ENCODE assay signal across 8 cellular contexts in genomic region chr11:66388746-66389386, GRCh38. TPM values are rescaled to one million over a fixed set of nuclear protein-coding genes. Genes with fewer than 3 reads are reported as not detected.
DNase-seq lines count a peak whose midpoint lies in the region; ATAC-seq lines count a peak whose summit lies in the region.

No MANE protein-coding gene starts in this region.

- ATAC-seq in stimulated activated effector memory CD8-positive, alpha-beta T cell treated with anti-CD3 and anti-CD28 coated beads, Interleukin-12 subunit alpha, Interleukin-12 subunit beta, amount 100 ng/mL, for 72 hours, result peak; percentile 80
- ATAC-seq in GM21786 (IDR thresholded peaks at IDR 0.05; ENCODE audit: unreplicated experiment), result no peak

- H3K4me3 Mint-ChIP-seq in stimulated activated effector memory CD8-positive, alpha-beta T cell treated with anti-CD3 and anti-CD28 coated beads, Interleukin-12 subunit alpha, Interleukin-12 subunit beta, amount 100 ng/mL, for 72 hours, result no peak overlapping the region

- peaks cover 6% of the 10 kb centered on the region for H3K4me1 Mint-ChIP-seq in stimulated activated effector memory CD8-positive, alpha-beta T cell treated with anti-CD3 and anti-CD28 coated beads, Interleukin-12 subunit alpha, Interleukin-12 subunit beta, amount 100 ng/mL, for 72 hours

- no peaks in the 10 kb centered on the region for H3K9me3 Mint-ChIP-seq in stimulated activated effector memory CD8-positive, alpha-beta T cell treated with anti-CD3 and anti-CD28 coated beads, Interleukin-12 subunit alpha, Interleukin-12 subunit beta, amount 100 ng/mL, for 72 hours

- no peaks in the 10 kb centered on the region for H3K36me3 Mint-ChIP-seq in stimulated activated effector memory CD8-positive, alpha-beta T cell treated with anti-CD3 and anti-CD28 coated beads, Interleukin-12 subunit alpha, Interleukin-12 subunit beta, amount 100 ng/mL, for 72 hours

- DNase-seq in Ammon's horn (ENCODE audit: low spot score) (peak; percentile 71), HCEC 1CT (peak; percentile 57), NCI-H748 (lab: John Stamatoyannopoulos, UW; ENCODE audit: unreplicated experiment) (peak; percentile 82), mucosa of gallbladder (ENCODE audit: low spot score) (peak; percentile 75)
- DNase-seq in activated CD4-positive, alpha-beta T cell treated with anti-CD3 and anti-CD28 coated beads, Interleukin-2, amount 50 U/mL, for 1 hour, result peak; percentile 70
- DNase-seq in effector CD8-positive, alpha-beta T cell (lab: John Stamatoyannopoulos, UW), result peak; percentile 48
- peak; percentile 57 to 76 for DNase-seq in stimulated activated effector memory CD8-positive, alpha-beta T cell treated with anti-CD3 and anti-CD28 coated beads, Interleukin-12 subunit alpha, Interleukin-12 subunit beta, amount 100 ng/mL, for 72 hours (ENCODE audit: low spot score in 2 of 2)

- H3K27ac Mint-ChIP-seq in stimulated activated effector memory CD8-positive, alpha-beta T cell treated with anti-CD3 and anti-CD28 coated beads, Interleukin-12 subunit alpha, Interleukin-12 subunit beta, amount 100 ng/mL, for 72 hours, result no peak overlapping the region

RNA-seq across cellular contexts. Expression of gene SLC29A2, which starts 17.3 kb away (rescaled TPM):
- total RNA-seq in mucosa of gallbladder, result 19.0 TPM

RNA-seq across cellular contexts. Expression of gene NPAS4, which starts 32.0 kb away (rescaled TPM):
- 1.5 TPM for total RNA-seq in mucosa of gallbladder

RNA-seq across cellular contexts. Expression of gene B4GAT1, which starts 41.4 kb away (rescaled TPM):
- 43.8 TPM for total RNA-seq in mucosa of gallbladder

RNA-seq across cellular contexts. Expression of gene BRMS1, which starts 44.0 kb away (rescaled TPM):
- total RNA-seq in mucosa of gallbladder, result 32.2 TPM

RNA-seq across cellular contexts. Expression of gene MRPL11, which starts 49.8 kb away (rescaled TPM):
- total RNA-seq in mucosa of gallbladder, result 32.8 TPM
